ENCODE assay signal across 8 cellular contexts in the genomic region with DNA sequence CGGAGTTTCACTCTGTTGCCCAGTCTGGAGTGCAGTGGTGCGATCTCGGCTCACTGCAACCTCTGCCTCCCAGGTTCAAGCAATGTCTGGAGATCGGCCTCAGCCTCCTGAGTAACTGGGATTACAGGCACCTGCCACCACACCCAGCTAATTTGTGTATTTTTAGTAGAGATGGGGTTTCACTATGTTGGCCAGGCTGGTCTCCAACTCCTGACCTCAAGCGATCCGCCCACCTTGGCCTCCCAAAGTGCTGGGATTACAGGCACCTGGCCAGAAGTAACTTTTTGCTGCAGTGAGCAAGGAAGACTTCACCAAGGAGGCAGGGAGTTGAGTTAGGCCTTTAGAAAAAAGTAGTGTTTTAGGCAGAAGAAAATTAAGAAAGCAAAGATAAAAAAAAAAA. TPM values are rescaled to one million over a fixed set of nuclear protein-coding genes. Genes with fewer than 3 reads are reported as not detected.
DNase-seq lines count a peak whose midpoint lies in the region; ATAC-seq and TF ChIP-seq lines count a peak whose summit lies in the region.
"Not testable (repeated sequence)": the region's sequence is repeated elsewhere in the genome, so short reads cannot be mapped to it uniquely, and the experiment has no call there.

No MANE protein-coding gene starts in this region.

- H3K9me3 ChIP-seq in BLaER1 = peaks cover 29% of the 10 kb centered on the region
- H3K9me3 ChIP-seq in HUES64 (ENCODE audit: insufficient read depth, low read depth, low read length); iPS-20b (ENCODE audit: insufficient read depth, low read depth, low read length); neural progenitor cell (ENCODE audit: low read depth); subcutaneous abdominal adipose tissue (ENCODE audit: control insufficient read depth in 5 of 5, low read length in 5 of 5): not testable (repeated sequence)

- peaks cover 39% of the 10 kb centered on the region for H3K36me3 Mint-ChIP-seq in T-helper 1 cell treated with Interleukin-12 subunit alpha and Interleukin-12 subunit beta and Interleukin-4 antibody, amounts not matched to agents 30 μg/mL and 1 μg/mL, for 36 hours (ENCODE audit: low read depth)
- H3K36me3 Mint-ChIP-seq in activated naive CD8-positive, alpha-beta T cell treated with anti-CD3 and anti-CD28 coated beads for 36 hours = peaks cover 60% of the 10 kb centered on the region
- peaks cover 72% of the 10 kb centered on the region for H3K36me3 Mint-ChIP-seq in effector memory CD8-positive, alpha-beta T cell (ENCODE audit: insufficient read depth)
- peaks cover 28% of the 10 kb centered on the region for H3K36me3 Mint-ChIP-seq in neural progenitor cell

- H3K27me3 ChIP-seq in BLaER1; HUES64 (ENCODE audit: insufficient read depth, low read length); iPS-20b (ENCODE audit: insufficient read depth, low read length); neural progenitor cell; subcutaneous abdominal adipose tissue (ENCODE audit: control insufficient read depth in 5 of 5, insufficient read depth in 4 of 5, low read length in 5 of 5): not testable (repeated sequence)

- H3K79me2 ChIP-seq in neural progenitor cell (ENCODE audit: low read depth) = peaks cover 87% of the 10 kb centered on the region

- not testable (repeated sequence) for H3K9me3 Mint-ChIP-seq in T-helper 1 cell treated with Interleukin-12 subunit alpha and Interleukin-12 subunit beta and Interleukin-4 antibody, amounts not matched to agents 30 μg/mL and 1 μg/mL, for 36 hours; activated naive CD8-positive, alpha-beta T cell treated with anti-CD3 and anti-CD28 coated beads for 36 hours; effector memory CD8-positive, alpha-beta T cell
- peaks cover 17% of the 10 kb centered on the region for H3K9me3 Mint-ChIP-seq in neural progenitor cell

- peak overlapping the region; percentile 98 for H3K9ac ChIP-seq in BLaER1
- not testable (repeated sequence) for H3K9ac ChIP-seq in HUES64 (ENCODE audit: low read depth, low read length); iPS-20b (ENCODE audit: low read depth, low read length); neural progenitor cell
- H3K9ac ChIP-seq in subcutaneous abdominal adipose tissue (ENCODE audit: low read length in 5 of 5) = peak overlapping the region in 4 of 5 donors; percentile 45 to 89 (median 60)

- not testable (repeated sequence) for H2AFZ ChIP-seq in neural progenitor cell (replicated peaks)

- H3K4me1 Mint-ChIP-seq in T-helper 1 cell treated with Interleukin-12 subunit alpha and Interleukin-12 subunit beta and Interleukin-4 antibody, amounts not matched to agents 30 μg/mL and 1 μg/mL, for 36 hours (ENCODE audit: low read depth) = peaks cover 50% of the 10 kb centered on the region
- peaks cover 58% of the 10 kb centered on the region for H3K4me1 Mint-ChIP-seq in activated naive CD8-positive, alpha-beta T cell treated with anti-CD3 and anti-CD28 coated beads for 36 hours
- peaks cover 61 to 82% of the 10 kb centered on the region in 2 donors for H3K4me1 Mint-ChIP-seq in effector memory CD8-positive, alpha-beta T cell (ENCODE audit: low read depth in 2 of 2)
- H3K4me1 Mint-ChIP-seq in neural progenitor cell = peaks cover 27% of the 10 kb centered on the region

- TF ChIP-seq CTCF in neural progenitor cell (IDR thresholded peaks at IDR 0.05) = not testable (repeated sequence)

- H3K27ac ChIP-seq in BLaER1 (0 out of 2 replicates have a peak overlapping the region, but pooled peaks have one; percentile 4), subcutaneous abdominal adipose tissue (ENCODE audit: low read depth, low read length) (peak overlapping the region; percentile 94)
- H3K27ac ChIP-seq in HUES64 (ENCODE audit: low read depth, low read length); iPS-20b (ENCODE audit: low read length); neural progenitor cell: not testable (repeated sequence)

- H3K4me1 ChIP-seq in BLaER1 = peaks cover 32% of the 10 kb centered on the region
- peaks cover 23% of the 10 kb centered on the region for H3K4me1 ChIP-seq in HUES64 (ENCODE audit: insufficient read depth, low read length)
- H3K4me1 ChIP-seq in iPS-20b (ENCODE audit: insufficient read depth, low read length) = peaks cover 23% of the 10 kb centered on the region; the same call in 1 of the 2 replicates
- H3K4me1 ChIP-seq in neural progenitor cell = peaks cover 16% of the 10 kb centered on the region
- peaks cover 1 to 69% (median 62%) of the 10 kb centered on the region in 5 donors for H3K4me1 ChIP-seq in subcutaneous abdominal adipose tissue (ENCODE audit: control insufficient read depth in 5 of 5, insufficient read depth in 5 of 5, low read length in 5 of 5)

- peak overlapping the region; percentile 93 for H3K4me3 Mint-ChIP-seq in T-helper 1 cell treated with Interleukin-12 subunit alpha and Interleukin-12 subunit beta and Interleukin-4 antibody, amounts not matched to agents 30 μg/mL and 1 μg/mL, for 36 hours
- H3K4me3 Mint-ChIP-seq in activated naive CD8-positive, alpha-beta T cell treated with anti-CD3 and anti-CD28 coated beads for 36 hours = peak overlapping the region; percentile 87
- H3K4me3 Mint-ChIP-seq in effector memory CD8-positive, alpha-beta T cell = peak overlapping the region; percentile 97 to 98
- H3K4me3 Mint-ChIP-seq in neural progenitor cell = peak overlapping the region; percentile 99

- peaks cover 26% of the 10 kb centered on the region for H3K36me3 ChIP-seq in BLaER1
- not testable (repeated sequence) for H3K36me3 ChIP-seq in HUES64 (ENCODE audit: insufficient read depth, low read length); iPS-20b (ENCODE audit: insufficient read depth, low read depth, low read length); neural progenitor cell; subcutaneous abdominal adipose tissue (ENCODE audit: control insufficient read depth in 5 of 5, insufficient read depth in 5 of 5, low read length in 5 of 5)

- 95% methylated on average over 6 of the region's 6 CpGs for WGBS in HUES64

- H3K4me3 ChIP-seq in BLaER1 (peak overlapping the region; percentile 95), HUES64 (ENCODE audit: low read length) (peak overlapping the region; percentile 98), iPS-20b (ENCODE audit: low read length) (peak overlapping the region; percentile 91), neural progenitor cell (peak overlapping the region; percentile 87), subcutaneous abdominal adipose tissue (ENCODE audit: low read depth in 1 of 5, low read length in 5 of 5) (peak overlapping the region; percentile 37 to 98 (median 92))

- H3K4me2 ChIP-seq in BLaER1 (peak overlapping the region; percentile 79), neural progenitor cell (peak overlapping the region; percentile 90)

- not testable (repeated sequence) for ATAC-seq in effector memory CD8-positive, alpha-beta T cell (replicated peaks)

- peaks cover 25% of the 10 kb centered on the region for H3F3A ChIP-seq in neural progenitor cell (ENCODE audit: low read depth)

- DNase-seq in activated naive CD8-positive, alpha-beta T cell treated with anti-CD3 and anti-CD28 coated beads for 36 hours; effector memory CD8-positive, alpha-beta T cell; neural progenitor cell (ENCODE audit: low spot score): not testable (repeated sequence)

- H4K20me1 ChIP-seq in BLaER1 (peaks cover 84% of the 10 kb centered on the region), neural progenitor cell (ENCODE audit: low read depth) (peaks cover 81% of the 10 kb centered on the region)

- H3K27ac Mint-ChIP-seq in T-helper 1 cell treated with Interleukin-12 subunit alpha and Interleukin-12 subunit beta and Interleukin-4 antibody, amounts not matched to agents 30 μg/mL and 1 μg/mL, for 36 hours = peak overlapping the region; percentile 38
- peak overlapping the region; percentile 65 for H3K27ac Mint-ChIP-seq in activated naive CD8-positive, alpha-beta T cell treated with anti-CD3 and anti-CD28 coated beads for 36 hours
- peak overlapping the region; percentile 99 to 100 for H3K27ac Mint-ChIP-seq in effector memory CD8-positive, alpha-beta T cell
- H3K27ac Mint-ChIP-seq in neural progenitor cell = not testable (repeated sequence)

- H3K27me3 Mint-ChIP-seq in T-helper 1 cell treated with Interleukin-12 subunit alpha and Interleukin-12 subunit beta and Interleukin-4 antibody, amounts not matched to agents 30 μg/mL and 1 μg/mL, for 36 hours (ENCODE audit: low read depth); activated naive CD8-positive, alpha-beta T cell treated with anti-CD3 and anti-CD28 coated beads for 36 hours; effector memory CD8-positive, alpha-beta T cell; neural progenitor cell (ENCODE audit: insufficient read depth, low read depth): not testable (repeated sequence)

RNA-seq across cellular contexts. Expression of a gene that starts 3.9 kb away (rescaled TPM):
- 23.3 TPM for polyA plus RNA-seq in HUES64 (2013, experiment 1 of 2)
- polyA plus RNA-seq in HUES64 (2013, experiment 2 of 2) = 26.6 TPM
- 10 to 100 TPM; 44.0 to 44.1 TPM for total RNA-seq in activated naive CD8-positive, alpha-beta T cell treated with anti-CD3 and anti-CD28 coated beads for 36 hours
- total RNA-seq in neural progenitor cell (ENCODE audit: low replicate concordance) = 40.8 and 52.9 TPM in 2 replicates

RNA-seq across cellular contexts. Expression of a gene that starts 57.9 kb away (rescaled TPM):
- polyA plus RNA-seq in HUES64 (2013, experiment 1 of 2) = 40.5 TPM
- 49.8 TPM for polyA plus RNA-seq in HUES64 (2013, experiment 2 of 2)
- total RNA-seq in activated naive CD8-positive, alpha-beta T cell treated with anti-CD3 and anti-CD28 coated beads for 36 hours = 10 to 100 TPM; 58.7 to 59.8 TPM
- total RNA-seq in neural progenitor cell (ENCODE audit: low replicate concordance) = 83.4 and 99.2 TPM in 2 replicates
